In genomic region chr9:86614871-86615849, GRCh38 we compare ENCODE assay signal across 9 cellular contexts.
DNase-seq lines count a peak whose midpoint lies in the region; ATAC-seq, FAIRE-seq and TF ChIP-seq lines count a peak whose summit lies in the region.
"Had no signal": no experiment of that assay in that cellular context is flagged by ENCODE, and none has a peak within 500 bp of the region (broad histone marks: within the 10 kb centered on the region; RNA-seq: fewer than 3 reads in every experiment).

No MANE protein-coding gene starts in this region.

- H3K36me3 ChIP-seq in pancreas = no peaks in the 10 kb centered on the region
- no peaks in the 10 kb centered on the region for H3K36me3 ChIP-seq in aorta (ENCODE audit: control insufficient read depth in 1 of 2, insufficient read depth in 2 of 2, low read length in 1 of 2)

- no peak overlapping the region for H3K4me3 ChIP-seq in GM12865 (ENCODE audit: low read depth, low read length)
- H3K4me3 ChIP-seq in pancreas = no peak overlapping the region
- H3K4me3 ChIP-seq in aorta (ENCODE audit: low read length in 2 of 2) = no peak overlapping the region

- DNase-seq in GM12865 (ENCODE audit: low read depth) = peak; percentile 9
- peak; percentile 16 for DNase-seq in NAMALWA (ENCODE audit: low spot score)
- DNase-seq in erythroblast (lab: John Stamatoyannopoulos, UW) = peak; percentile 9 to 39
- DNase-seq in pancreas = peak in 2 of 6 donors; percentile 7 to 37
- no peak for DNase-seq in NCI-H1092 (lab: John Stamatoyannopoulos, UW)
- no peak for DNase-seq in aorta

- WGBS in pancreas, 2 donors = 54 to 59% methylated on average over 6 of the region's 6 CpGs
- WGBS in aorta, 2 donors = 80 to 86% methylated on average over 6 of the region's 6 CpGs

- H3K27ac ChIP-seq in pancreas (peak overlapping the region in 1 of 4 donors; percentile 8), aorta (ENCODE audit: low read depth in 1 of 2, low read length in 2 of 2) (no peak overlapping the region)

- peak; percentile 42 for TF ChIP-seq CTCF in GM12865 (IDR thresholded peaks at IDR 0.05; ENCODE audit: insufficient read depth, low read depth, low read length, missing control alignments)
- peak; percentile 10 to 38 (median 34) for TF ChIP-seq CTCF in pancreas (IDR thresholded peaks at IDR 0.05)

- H3K9me3 ChIP-seq in pancreas = no peaks in the 10 kb centered on the region
- no peaks in the 10 kb centered on the region for H3K9me3 ChIP-seq in aorta (ENCODE audit: control insufficient read depth, low read length)

- FAIRE-seq in pancreas (lab: Jason Lieb, UNC) = no peak
- FAIRE-seq: endothelial cell of umbilical vein had no signal

- H3K4me1 ChIP-seq in pancreas = no peaks in the 10 kb centered on the region
- peaks cover 0 to 2% of the 10 kb centered on the region in 2 donors for H3K4me1 ChIP-seq in aorta (ENCODE audit: control insufficient read depth in 1 of 2, insufficient read depth in 2 of 2, low read length in 2 of 2)

- ATAC-seq in pancreas (peak; percentile 40 to 77 (median 62)), aorta (ENCODE audit: low FRiP score) (no peak), GM21390 (IDR thresholded peaks at IDR 0.05; ENCODE audit: unreplicated experiment) (no peak)
- no peak for ATAC-seq in activated CD4-positive, CD25-positive, alpha-beta regulatory T cell treated with anti-CD3 and anti-CD28 coated beads, Interleukin-2, amount 50 U/mL, for 24 hours

- no peak for TF ChIP-seq POLR2A in erythroblast (IDR thresholded peaks at IDR 0.05; ENCODE audit: low read length)

- no peaks in the 10 kb centered on the region for H3K27me3 ChIP-seq in pancreas
- no peaks in the 10 kb centered on the region for H3K27me3 ChIP-seq in aorta (ENCODE audit: control insufficient read depth in 1 of 2, insufficient read depth in 2 of 2, low read length in 1 of 2)

- intact Hi-C loops in pancreas (cut with DNase I) = no loop called here
- intact Hi-C loops in aorta (cut with DNase I) = no loop called here

Comparison
In these comparisons a context has a peak if more than half of its experiments do, and no peak if none do; other contexts are left out.
1. DNase-seq: peak in GM12865 (single experiment), NAMALWA (single experiment) and erythroblast (2 of 2); none in NCI-H1092 (single experiment) and aorta (0 of 2).
2. ATAC-seq: peak in pancreas (4 of 4); none in aorta (single experiment), activated CD4-positive, CD25-positive, alpha-beta regulatory T cell treated with anti-CD3 and anti-CD28 coated beads, Interleukin-2, amount 50 U/mL, for 24 hours (0 of 2) and GM21390 (single experiment).